ENCODE assay signal across 19 cellular contexts in the genomic region with DNA sequence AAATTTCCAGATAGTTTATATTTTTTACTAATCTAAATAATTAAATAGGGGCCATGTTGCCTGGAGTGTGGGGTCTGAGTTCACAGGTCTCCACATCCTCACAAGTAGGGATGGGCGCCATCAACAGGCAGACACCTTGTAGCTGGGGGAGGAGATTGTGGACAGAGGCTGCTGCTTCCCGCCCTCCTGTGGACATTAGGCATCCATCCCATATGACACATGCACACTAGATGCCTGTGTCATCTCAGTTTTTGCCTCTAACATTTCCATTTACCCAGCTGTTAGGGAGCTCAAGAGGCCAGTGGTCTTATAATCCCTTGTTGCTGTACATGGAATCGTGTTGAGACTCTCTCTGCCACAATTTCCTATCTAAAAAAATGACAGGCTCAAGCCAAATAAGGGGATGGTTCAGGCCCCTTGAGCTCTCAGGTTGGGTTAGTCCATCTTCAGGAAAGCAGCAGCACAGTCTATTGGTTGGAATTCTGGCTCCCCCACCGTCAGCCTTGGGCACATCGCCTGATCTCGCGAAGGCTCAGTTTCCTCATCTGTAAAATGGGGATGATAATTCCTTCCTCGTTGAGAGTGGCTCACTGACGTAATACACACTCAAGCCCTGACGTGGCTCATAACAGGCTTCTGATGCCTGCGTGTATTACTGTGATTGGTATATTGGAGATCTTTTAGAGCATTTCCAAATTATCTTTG. TPM values are rescaled to one million over a fixed set of nuclear protein-coding genes. Genes with fewer than 3 reads are reported as not detected.
DNase-seq lines count a peak whose midpoint lies in the region; ATAC-seq and TF ChIP-seq lines count a peak whose summit lies in the region.
"Had no signal": no experiment of that assay in that cellular context is flagged by ENCODE, and none has a peak within 500 bp of the region (broad histone marks: within the 10 kb centered on the region; RNA-seq: fewer than 3 reads in every experiment).

No MANE protein-coding gene starts in this region.

- H3K4me1 ChIP-seq in neural progenitor cell = peaks cover 14% of the 10 kb centered on the region

- no peaks in the 10 kb centered on the region for H3K9me3 ChIP-seq in neural progenitor cell (ENCODE audit: low read depth)

- H3K27me3 ChIP-seq in neural progenitor cell = peaks cover 37% of the 10 kb centered on the region

- H3K4me1 Mint-ChIP-seq in natural killer cell treated with Interleukin-12 subunit alpha and Interleukin-12 subunit beta and Interleukin-15 and Interleukin-18, amount 100 ng/mL, for 72 hours (ENCODE audit: low read depth in 2 of 2) = no peaks in the 10 kb centered on the region
- no peaks in the 10 kb centered on the region for H3K4me1 Mint-ChIP-seq in natural killer cell
- H3K4me1 Mint-ChIP-seq in WTC11 = peaks cover 80% of the 10 kb centered on the region
- peaks cover 6% of the 10 kb centered on the region for H3K4me1 Mint-ChIP-seq in neural progenitor cell

- no peaks in the 10 kb centered on the region for H3K36me3 ChIP-seq in neural progenitor cell

- peaks cover 31% of the 10 kb centered on the region for H3F3A ChIP-seq in neural progenitor cell (ENCODE audit: low read depth)

- no peak overlapping the region for H2AFZ ChIP-seq in neural progenitor cell (replicated peaks)

- intact Hi-C loops in natural killer cell (cut with micrococcal nuclease) (no loop called here), lower leg skin (cut with DNase I; ENCODE audit: low total_unique reads) (no loop called here)

- no peak for ATAC-seq in natural killer cell treated with Interleukin-12 subunit alpha and Interleukin-12 subunit beta and Interleukin-15 and Interleukin-18, amount 100 ng/mL, for 72 hours
- no peak for ATAC-seq in natural killer cell
- ATAC-seq in WTC11 = 0 out of 2 replicates have a peak, but pooled peaks have one; percentile 5
- ATAC-seq: CD8-positive, alpha-beta T cell; GM12878; Panc1; T-helper 17 cell had no signal

- no peak for TF ChIP-seq POLR2A in lower leg skin (IDR thresholded peaks at IDR 0.05)

- H3K4me2 ChIP-seq in neural progenitor cell = no peak overlapping the region

- TF ChIP-seq CTCF in natural killer cell (IDR thresholded peaks at IDR 0.05) (no peak), WTC11 (IDR thresholded peaks at IDR 0.05) (no peak), lower leg skin (IDR thresholded peaks at IDR 0.05) (no peak), neural progenitor cell (IDR thresholded peaks at IDR 0.05) (no peak)

- WGBS in lower leg skin, 2 donors = 88 to 91% methylated on average over 11 of the region's 11 CpGs

- H3K27ac ChIP-seq in neural progenitor cell = no peak overlapping the region

- H3K4me3 Mint-ChIP-seq in natural killer cell treated with Interleukin-12 subunit alpha and Interleukin-12 subunit beta and Interleukin-15 and Interleukin-18, amount 100 ng/mL, for 72 hours = no peak overlapping the region
- H3K4me3 Mint-ChIP-seq in natural killer cell = no peak overlapping the region
- H3K4me3 Mint-ChIP-seq in WTC11 = no peak overlapping the region
- H3K4me3 Mint-ChIP-seq in neural progenitor cell = no peak overlapping the region
- H3K4me3 Mint-ChIP-seq: CD8-positive, alpha-beta T cell; HFFc6; T-helper 17 cell had no signal

- peaks cover 27% of the 10 kb centered on the region for H4K20me1 ChIP-seq in neural progenitor cell (ENCODE audit: low read depth)

- peak; percentile 10 for DNase-seq in natural killer cell treated with Interleukin-12 subunit alpha and Interleukin-12 subunit beta and Interleukin-15 and Interleukin-18, amount 100 ng/mL, for 72 hours (ENCODE audit: low spot score)
- DNase-seq in natural killer cell (no peak), LHCN-M2 (ENCODE audit: low read depth) (peak; percentile 56), WTC11 (ENCODE audit: low spot score) (no peak), lower leg skin (ENCODE audit: low spot score in 2 of 2) (no peak), NCI-H1417 (lab: John Stamatoyannopoulos, UW) (no peak), DMS114 treated with DMSO at 0.1 percent for 48 hours (lab: John Stamatoyannopoulos, UW; ENCODE audit: unreplicated experiment) (no peak), neural progenitor cell (ENCODE audit: low spot score) (no peak)
- DNase-seq: CD8-positive, alpha-beta T cell; HFFc6; KBM-7; MM.1S; NCI-H1105 treated with DMSO at 0.1 percent for 48 hours; NCI-H187 treated with DMSO at 0.1 percent for 48 hours; NCI-H2171; NCI-H510A treated with DMSO at 0.1 percent for 48 hours; T-helper 17 cell had no signal

- H3K79me2 ChIP-seq in neural progenitor cell (ENCODE audit: low read depth) = no peaks in the 10 kb centered on the region

- H3K4me3 ChIP-seq in lower leg skin (ENCODE audit: low read depth, poor library complexity, severe bottlenecking) (no peak overlapping the region), neural progenitor cell (no peak overlapping the region)
- H3K4me3 ChIP-seq: GM12878 had no signal

- H3K27ac Mint-ChIP-seq in natural killer cell treated with Interleukin-12 subunit alpha and Interleukin-12 subunit beta and Interleukin-15 and Interleukin-18, amount 100 ng/mL, for 72 hours = no peak overlapping the region
- no peak overlapping the region for H3K27ac Mint-ChIP-seq in natural killer cell
- H3K27ac Mint-ChIP-seq in WTC11 = no peak overlapping the region
- H3K27ac Mint-ChIP-seq in neural progenitor cell = no peak overlapping the region
- H3K27ac Mint-ChIP-seq: CD8-positive, alpha-beta T cell; HFFc6; T-helper 17 cell had no signal

- POLR2A ChIA-PET in WTC11 (lab: Charles Lee) = interaction anchor here (0.8 kb wide), 1 partner anchor 18 kb away, joined by 3 read pairs; no protein-coding TSS in a partner anchor

- no peak overlapping the region for H3K9ac ChIP-seq in neural progenitor cell

- CTCF ChIA-PET in WTC11 (lab: Charles Lee) = interaction anchor here (1.0 to 2.4 kb wide), 3 partner anchors 9 to 172 kb away, joined by 3 to 13 read pairs (median 3); no protein-coding TSS in a partner anchor

- H3K9me3 Mint-ChIP-seq in natural killer cell treated with Interleukin-12 subunit alpha and Interleukin-12 subunit beta and Interleukin-15 and Interleukin-18, amount 100 ng/mL, for 72 hours = no peaks in the 10 kb centered on the region
- no peaks in the 10 kb centered on the region for H3K9me3 Mint-ChIP-seq in natural killer cell
- H3K9me3 Mint-ChIP-seq in WTC11 = no peaks in the 10 kb centered on the region
- no peaks in the 10 kb centered on the region for H3K9me3 Mint-ChIP-seq in neural progenitor cell
- H3K9me3 Mint-ChIP-seq: CD8-positive, alpha-beta T cell; HFFc6 had no signal

- H3K27me3 Mint-ChIP-seq in natural killer cell treated with Interleukin-12 subunit alpha and Interleukin-12 subunit beta and Interleukin-15 and Interleukin-18, amount 100 ng/mL, for 72 hours = peaks cover 30 to 46% of the 10 kb centered on the region in 2 donors
- H3K27me3 Mint-ChIP-seq in natural killer cell (ENCODE audit: low read depth in 2 of 2) (peaks cover 43 to 46% of the 10 kb centered on the region in 2 donors), WTC11 (ENCODE audit: low read depth) (no peaks in the 10 kb centered on the region), neural progenitor cell (ENCODE audit: insufficient read depth, low read depth) (peaks cover 46% of the 10 kb centered on the region)

- H3K36me3 Mint-ChIP-seq in natural killer cell treated with Interleukin-12 subunit alpha and Interleukin-12 subunit beta and Interleukin-15 and Interleukin-18, amount 100 ng/mL, for 72 hours = no peaks in the 10 kb centered on the region
- H3K36me3 Mint-ChIP-seq in natural killer cell (no peaks in the 10 kb centered on the region), WTC11 (no peaks in the 10 kb centered on the region), neural progenitor cell (no peaks in the 10 kb centered on the region)
- H3K36me3 Mint-ChIP-seq: CD8-positive, alpha-beta T cell had no signal

TF ChIP-seq in WTC11, 78 proteins besides CTCF, POLR2A, EP300 and RAD21 (continues in another document):
- no peak for TF ChIP-seq ZBTB21 (CRISPR knock-in tag; IDR thresholded peaks at IDR 0.05; ENCODE audit: borderline replicate concordance)
- TF ChIP-seq, protein P1, sequence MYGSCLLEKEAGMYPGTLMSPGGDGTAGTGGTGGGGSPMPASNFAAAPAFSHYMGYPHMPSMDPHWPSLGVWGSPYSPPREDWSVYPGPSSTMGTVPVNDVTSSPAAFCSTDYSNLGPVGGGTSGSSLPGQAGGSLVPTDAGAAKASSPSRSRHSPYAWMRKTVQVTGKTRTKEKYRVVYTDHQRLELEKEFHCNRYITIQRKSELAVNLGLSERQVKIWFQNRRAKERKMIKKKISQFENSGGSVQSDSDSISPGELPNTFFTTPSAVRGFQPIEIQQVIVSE (CRISPR knock-in tag; IDR thresholded peaks at IDR 0.05; ENCODE audit: borderline replicate concordance) = no peak

RNA-seq across cellular contexts. Expression of a gene that starts 13.6 kb away (rescaled TPM):
- not detected for total RNA-seq in natural killer cell treated with Interleukin-12 subunit alpha and Interleukin-12 subunit beta and Interleukin-15 and Interleukin-18, amount 100 ng/mL, for 72 hours
- total RNA-seq in natural killer cell (under 1 TPM in 1 of 3 donors, not detected in 2; 0.08 TPM), LHCN-M2 (2014; rRNA removed) (0.11 and 0.13 TPM in 2 replicates), WTC11 (2021) (7.7 to 19.2 TPM (median 9.2 TPM) in 3 replicates), lower leg skin (under 1 TPM in 3 of 4 donors, not detected in 1; 0.08 to 0.32 (median 0.17) TPM), neural progenitor cell (ENCODE audit: low replicate concordance) (0.06 TPM in 1 of 2 replicates, not detected in the other)
- 0.19 TPM for polyA plus RNA-seq in LHCN-M2 (2012)
- total RNA-seq: GM12878, T-helper 17 cell had no signal

Comparison
In these comparisons a context has a peak if more than half of its experiments do, and no peak if none do; other contexts are left out.
1. DNase-seq: peak in natural killer cell treated with Interleukin-12 subunit alpha and Interleukin-12 subunit beta and Interleukin-15 and Interleukin-18, amount 100 ng/mL, for 72 hours (single experiment) and LHCN-M2 (single experiment); none in natural killer cell (single experiment), WTC11 (single experiment), lower leg skin (0 of 2), NCI-H1417 (0 of 3), DMS114 treated with DMSO at 0.1 percent for 48 hours (single experiment) and neural progenitor cell (single experiment).